ENCODE assay signal across 25 cellular contexts in the genomic region with DNA sequence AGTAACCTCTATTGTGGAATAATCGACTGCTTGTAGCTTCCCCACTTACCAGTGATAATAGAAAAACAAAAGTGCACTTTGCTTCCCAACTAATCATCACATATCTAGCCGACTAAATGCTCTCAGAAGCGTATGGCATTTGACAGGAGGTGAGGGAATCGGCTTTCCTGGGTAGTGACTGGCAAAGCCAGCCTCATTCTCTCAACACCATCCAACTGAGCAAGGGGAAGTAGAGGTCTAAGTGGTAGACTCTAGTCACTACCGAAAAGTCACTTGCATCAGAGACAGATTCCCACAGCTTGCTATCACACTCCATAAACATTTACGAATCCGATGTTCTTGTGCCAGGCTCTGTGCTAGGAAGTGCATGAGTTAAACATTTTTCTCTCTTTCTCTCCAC. TPM values are rescaled to one million over a fixed set of nuclear protein-coding genes. Genes with fewer than 3 reads are reported as not detected.
"Had no signal": no experiment of that assay in that cellular context is flagged by ENCODE, and none has a peak within 500 bp of the region (broad histone marks: within the 10 kb centered on the region; RNA-seq: fewer than 3 reads in every experiment).

No MANE protein-coding gene starts in this region.

- H3K4me2 ChIP-seq: KMS-11 had no signal

- DNase-seq: IMR-90, Kasumi-1, MM.1S, NCI-H1092 treated with DMSO at 0.1 percent for 48 hours, NCI-H1436, NCI-H187, NCI-H2029, NCI-H2081 treated with DMSO at 0.1 percent for 48 hours, NCI-H2171, NCI-H226, NCI-H446, NCI-H510A, NCI-H524 treated with DMSO at 0.1 percent for 48 hours, NCI-H69, NCI-H774, PC-3, Peyer's patch, SIG-M5, SW 1271 had no signal

- H3K4me1 ChIP-seq: Peyer's patch, SJSA1 had no signal

- ATAC-seq: HepG2, PC-3, Right ventricle myocardium inferior had no signal

- H3K27ac ChIP-seq: KMS-11, Peyer's patch, SJSA1, SK-N-MC had no signal

- FAIRE-seq: HepG2 had no signal

- H3K27me3 ChIP-seq: Peyer's patch, SJSA1 had no signal

- H3K4me3 ChIP-seq: Peyer's patch, SJSA1, SK-N-MC had no signal

- H3K36me3 ChIP-seq: Peyer's patch, SJSA1 had no signal

- H3K9ac ChIP-seq: KMS-11 had no signal

- H3K9me3 ChIP-seq: Peyer's patch had no signal

RNA-seq across cellular contexts. Expression of a gene that starts 12.1 kb away (rescaled TPM):
- total RNA-seq: HepG2, RPMI7951, SJSA1 had no signal
- polyA plus RNA-seq: HepG2 had no signal
